8 cellular contexts compared by ENCODE assay signal in genomic region chr1:165257969-165258459, GRCh38.
DNase-seq lines count a peak whose midpoint lies in the region; ATAC-seq and TF ChIP-seq lines count a peak whose summit lies in the region.

No MANE protein-coding gene starts in this region.

- CTCF ChIA-PET in HEK293 (lab: Yijun Ruan, JAX) = interaction anchor here (0.6 to 5.4 kb wide), 55 partner anchors 11 to 338 kb away, joined by 3 to 125 read pairs (median 5); no protein-coding TSS in a partner anchor

- H3K4me3 ChIP-seq in HEK293 (ENCODE audit: low read depth, low read length) (no peak overlapping the region), SU-DHL-6 (ENCODE audit: insufficient read depth, low read length, poor library complexity, severe bottlenecking) (no peak overlapping the region), endodermal cell (ENCODE audit: low read length) (no peak overlapping the region), upper lobe of left lung (no peak overlapping the region)

- H3F3A ChIP-seq in SU-DHL-6 (ENCODE audit: insufficient read depth) = no peaks in the 10 kb centered on the region

- DNase-seq in GM10266 (ENCODE audit: extremely low spot score) = peak; percentile 59
- DNase-seq in NCI-H1105 treated with DMSO at 0.1 percent for 48 hours (lab: John Stamatoyannopoulos, UW) = peak; percentile 89
- peak; percentile 96 for DNase-seq in endodermal cell
- peak; percentile 9 to 11 for DNase-seq in memory B cell (ENCODE audit: low spot score in 2 of 2)
- DNase-seq in upper lobe of left lung = peak in 1 of 2 donors; percentile 51

- H3K9me3 ChIP-seq in HEK293 (ENCODE audit: control insufficient read depth, insufficient read depth, low read depth, low read length) (no peaks in the 10 kb centered on the region), SU-DHL-6 (ENCODE audit: insufficient read depth, low read length) (no peaks in the 10 kb centered on the region), endodermal cell (ENCODE audit: control insufficient read depth, low read length) (no peaks in the 10 kb centered on the region), upper lobe of left lung (no peaks in the 10 kb centered on the region)

- peaks cover 31% of the 10 kb centered on the region for H3K4me1 Mint-ChIP-seq in endodermal cell
- H3K4me1 Mint-ChIP-seq in memory B cell = no peaks in the 10 kb centered on the region
- no peaks in the 10 kb centered on the region for H3K4me1 Mint-ChIP-seq in activated T-helper 17 cell treated with anti-CD3 and anti-CD28 coated beads, Interleukin-2, amount 50 U/mL, for 72 hours

- H3K4me1 ChIP-seq in HEK293 (ENCODE audit: control insufficient read depth, insufficient read depth, low read length) (peaks cover 3% of the 10 kb centered on the region; the same call in 1 of the 2 replicates), endodermal cell (ENCODE audit: control insufficient read depth, insufficient read depth, low read length) (peaks cover 14% of the 10 kb centered on the region), upper lobe of left lung (no peaks in the 10 kb centered on the region)

- POLR2A ChIA-PET in HEK293 (lab: Yijun Ruan, JAX) = interaction anchor here (1.0 kb wide), 1 partner anchor 111 kb away, joined by 3 read pairs; no protein-coding TSS in a partner anchor

- WGBS in endodermal cell (ENCODE audit: insufficient coverage in 1 of 2, insufficient read length in 1 of 2), 2 experiments = 65 to 66% methylated on average over 2 to 3 of the region's 3 CpGs
- WGBS in upper lobe of left lung, 2 donors = 28 to 48% methylated on average over 3 of the region's 3 CpGs

- no peaks in the 10 kb centered on the region for H3K36me3 Mint-ChIP-seq in endodermal cell (ENCODE audit: low read depth)
- no peaks in the 10 kb centered on the region for H3K36me3 Mint-ChIP-seq in memory B cell
- no peaks in the 10 kb centered on the region for H3K36me3 Mint-ChIP-seq in activated T-helper 17 cell treated with anti-CD3 and anti-CD28 coated beads, Interleukin-2, amount 50 U/mL, for 72 hours (ENCODE audit: low read depth)

- no peaks in the 10 kb centered on the region for H3K79me2 ChIP-seq in SU-DHL-6 (ENCODE audit: insufficient read depth, low read length)

- peak; percentile 48 for TF ChIP-seq CTCF in GM10266 (IDR thresholded peaks at IDR 0.05; ENCODE audit: control insufficient read depth, insufficient read depth, low read depth, missing control alignments)
- TF ChIP-seq CTCF in HEK293 (tag by site-specific recombination; IDR thresholded peaks at IDR 0.05) = peak; percentile 64; the same call in 1 of the 2 replicates
- TF ChIP-seq CTCF in SU-DHL-6 (IDR thresholded peaks at IDR 0.05; ENCODE audit: insufficient read depth, low read length, poor library complexity, severe bottlenecking) = peak; percentile 74
- peak; percentile 94 for TF ChIP-seq CTCF in endodermal cell (conservative IDR thresholded peaks at IDR 0.05)
- peak in 5 of 6 experiments; percentile 16 to 50 (median 46) for TF ChIP-seq CTCF in upper lobe of left lung (IDR thresholded peaks at IDR 0.05)

- H3K9me3 Mint-ChIP-seq in endodermal cell (peaks cover 9% of the 10 kb centered on the region), memory B cell (peaks cover 9% of the 10 kb centered on the region)
- peaks cover 4% of the 10 kb centered on the region for H3K9me3 Mint-ChIP-seq in activated T-helper 17 cell treated with anti-CD3 and anti-CD28 coated beads, Interleukin-2, amount 50 U/mL, for 72 hours

- no peaks in the 10 kb centered on the region for H3K27me3 ChIP-seq in SU-DHL-6 (ENCODE audit: low read length)
- H3K27me3 ChIP-seq in endodermal cell (ENCODE audit: control insufficient read depth, insufficient read depth, low read length, poor library complexity, severe bottlenecking) = peaks cover 31% of the 10 kb centered on the region
- H3K27me3 ChIP-seq in upper lobe of left lung = no peaks in the 10 kb centered on the region

- no peak overlapping the region for H3K9ac ChIP-seq in SU-DHL-6 (ENCODE audit: low read length)
- no peak overlapping the region for H3K9ac ChIP-seq in endodermal cell (ENCODE audit: extremely low read depth, low read length, poor library complexity, severe bottlenecking)

- no peak overlapping the region for H2AFZ ChIP-seq in SU-DHL-6 (ENCODE audit: low read depth, low read length, severe bottlenecking)

- H3K27ac ChIP-seq in HEK293 (ENCODE audit: extremely low read depth, low read depth, low read length) = no peak overlapping the region
- no peak overlapping the region for H3K27ac ChIP-seq in SU-DHL-6 (ENCODE audit: low read depth, low read length)
- H3K27ac ChIP-seq in endodermal cell (ENCODE audit: low read depth, low read length) = no peak overlapping the region
- no peak overlapping the region for H3K27ac ChIP-seq in upper lobe of left lung

- H3K27ac Mint-ChIP-seq in endodermal cell = no peak overlapping the region
- no peak overlapping the region for H3K27ac Mint-ChIP-seq in memory B cell
- H3K27ac Mint-ChIP-seq in activated T-helper 17 cell treated with anti-CD3 and anti-CD28 coated beads, Interleukin-2, amount 50 U/mL, for 72 hours = no peak overlapping the region

- H4K20me1 ChIP-seq in SU-DHL-6 (ENCODE audit: low read depth, low read length) = no peaks in the 10 kb centered on the region

- H3K36me3 ChIP-seq in HEK293 (ENCODE audit: control insufficient read depth in 2 of 2, insufficient read depth in 1 of 2, low read length in 2 of 2) (no peaks in the 10 kb centered on the region), SU-DHL-6 (ENCODE audit: low read length) (no peaks in the 10 kb centered on the region), endodermal cell (ENCODE audit: control insufficient read depth, insufficient read depth, low read length) (no peaks in the 10 kb centered on the region), upper lobe of left lung (no peaks in the 10 kb centered on the region)

- ATAC-seq in memory B cell (ENCODE audit: low read depth) (no peak), upper lobe of left lung (ENCODE audit: low FRiP score in 2 of 2) (peak in 1 of 2 donors; percentile 82)
- ATAC-seq in activated T-helper 17 cell treated with anti-CD3 and anti-CD28 coated beads, Interleukin-2, amount 50 U/mL, for 72 hours (replicated peaks) = no peak

- H3K27me3 Mint-ChIP-seq in endodermal cell (ENCODE audit: insufficient read depth) (peaks cover 65% of the 10 kb centered on the region), memory B cell (peaks cover 14% of the 10 kb centered on the region)
- peaks cover 26% of the 10 kb centered on the region for H3K27me3 Mint-ChIP-seq in activated T-helper 17 cell treated with anti-CD3 and anti-CD28 coated beads, Interleukin-2, amount 50 U/mL, for 72 hours

- no peak for TF ChIP-seq EP300 in upper lobe of left lung (IDR thresholded peaks at IDR 0.05)

- no peak overlapping the region for H3K4me3 Mint-ChIP-seq in endodermal cell
- no peak overlapping the region for H3K4me3 Mint-ChIP-seq in memory B cell
- no peak overlapping the region for H3K4me3 Mint-ChIP-seq in activated T-helper 17 cell treated with anti-CD3 and anti-CD28 coated beads, Interleukin-2, amount 50 U/mL, for 72 hours

- H3K4me2 ChIP-seq in SU-DHL-6 (ENCODE audit: low read depth, low read length, poor library complexity, severe bottlenecking) = no peak overlapping the region

- TF ChIP-seq POLR2A in upper lobe of left lung (IDR thresholded peaks at IDR 0.05) = no peak

- no peaks in the 10 kb centered on the region for H3K9me2 ChIP-seq in SU-DHL-6 (replicated peaks; ENCODE audit: insufficient read depth, low read length)

TF ChIP-seq in HEK293, 187 proteins besides CTCF, POLR2A, EP300 and RAD21 (continues in another document):
- no peak for TF ChIP-seq ZNF76 (tag by site-specific recombination; IDR thresholded peaks at IDR 0.05; ENCODE audit: borderline replicate concordance, low read depth)
- TF ChIP-seq ZNF664 (tag by site-specific recombination; IDR thresholded peaks at IDR 0.05) = peak; percentile 86
- TF ChIP-seq ZNF629 (tag by site-specific recombination; IDR thresholded peaks at IDR 0.05) = peak; percentile 51; the same call in 1 of the 2 replicates
- no peak for TF ChIP-seq KLF9 (tag by site-specific recombination; IDR thresholded peaks at IDR 0.05; ENCODE audit: low read depth)
- peak; percentile 65; the same call in 1 of the 2 replicates for TF ChIP-seq ZNF561 (tag by site-specific recombination; IDR thresholded peaks at IDR 0.05; ENCODE audit: borderline replicate concordance)
- TF ChIP-seq ZNF24 (tag by site-specific recombination; IDR thresholded peaks at IDR 0.05) = peak; percentile 77
- peak; percentile 81 for TF ChIP-seq ZBTB17 (tag by site-specific recombination; IDR thresholded peaks at IDR 0.05)
- peak; percentile 96 for TF ChIP-seq ZNF660 (tag by site-specific recombination; IDR thresholded peaks at IDR 0.05)
- 0 out of 2 replicates have a peak, but pooled peaks have one; percentile 20 for TF ChIP-seq SP7 (tag by site-specific recombination; IDR thresholded peaks at IDR 0.05)
- peak; percentile 81 for TF ChIP-seq TRIM28 (IDR thresholded peaks at IDR 0.05; ENCODE audit: borderline replicate concordance, low read length)
- peak; percentile 75 for TF ChIP-seq ZNF366 (tag by site-specific recombination; conservative IDR thresholded peaks at IDR 0.05)
- TF ChIP-seq ZNF2 (tag by site-specific recombination; IDR thresholded peaks at IDR 0.05) = peak; percentile 45; the same call in 1 of the 2 replicates
- TF ChIP-seq ZNF692 (tag by site-specific recombination; IDR thresholded peaks at IDR 0.05) = 0 out of 2 replicates have a peak, but pooled peaks have one; percentile 35
- peak; percentile 85 for TF ChIP-seq ZNF654 (tag by site-specific recombination; IDR thresholded peaks at IDR 0.05; ENCODE audit: low read depth)
